Comparison of ENCODE assay signal across 30 cellular contexts in genomic region chr2:46924608-46925007, GRCh38.
"Had no signal": no experiment of that assay in that cellular context is flagged by ENCODE, and none has a peak within 500 bp of the region (broad histone marks: within the 10 kb centered on the region; RNA-seq: fewer than 3 reads in every experiment).

No MANE protein-coding gene starts in this region.

- H3K4me1 ChIP-seq: ascending aorta had no signal

- FAIRE-seq: TTC549 had no signal

- H3K27me3 ChIP-seq: ascending aorta, cardiac muscle cell, MG63, SJSA1 had no signal

- H3K9ac ChIP-seq: SK-N-SH had no signal

- DNase-seq: activated CD4-positive, alpha-beta T cell treated with anti-CD3 and anti-CD28 coated beads for 36 hours; activated CD4-positive, alpha-beta T cell treated with anti-CD3 and anti-CD28 coated beads, Interleukin-2, amount 10 ng/mL, durations not matched to agents 7 days and 5 days; activated CD4-positive, alpha-beta T cell treated with anti-CD3 and anti-CD28 coated beads, Interleukin-2, amount 50 U/mL, for 48 hours; activated CD8-positive, alpha-beta T cell treated with anti-CD3 and anti-CD28 coated beads, Interleukin-2, amount 10 ng/mL, durations not matched to agents 7 days and 5 days; activated gamma-delta T cell; activated naive CD4-positive, alpha-beta T cell treated with Interleukin-2 at 50 U/mL for 16 hours; activated naive CD8-positive, alpha-beta T cell treated with anti-CD3 and anti-CD28 coated beads, Interleukin-2, amount 10 ng/mL, durations not matched to agents 7 days and 5 days; activated T-cell treated with anti-CD3 and anti-CD28 coated beads, Interleukin-2, amount 50 U/mL, for 24 hours; amygdala; Kasumi-1; MG63; NCI-H1048; NCI-H1105 treated with DMSO at 0.1 percent for 48 hours; NCI-H1436; NCI-H1694; NCI-H1930; NCI-H2081 treated with DMSO at 0.1 percent for 48 hours; NCI-H226; NCI-H446 treated with DMSO at 0.1 percent for 48 hours; NCI-H524; NK-92 treated with Interleukin-12 subunit alpha and Interleukin-12 subunit beta, amount 100 ng/mL, for 24 hours; PC-3; SHP77 treated with DMSO at 0.1 percent for 48 hours; SK-N-SH had no signal

- H3K4me2 ChIP-seq: SK-N-SH had no signal

- H3K36me3 ChIP-seq: ascending aorta, cardiac muscle cell had no signal

- ATAC-seq: activated CD4-positive, alpha-beta T cell treated with anti-CD3 and anti-CD28 coated beads for 36 hours; activated CD4-positive, CD25-positive, alpha-beta regulatory T cell treated with anti-CD3 and anti-CD28 coated beads, Interleukin-2, amount 50 U/mL, for 24 hours; activated CD8-positive, alpha-beta T cell treated with anti-CD3 and anti-CD28 coated beads, Interleukin-2, amount 10 ng/mL, durations not matched to agents 7 days and 5 days; PC-3; WTC11 had no signal

- H3K27ac ChIP-seq: ascending aorta, cardiac muscle cell, SJSA1 had no signal

- H3K4me3 ChIP-seq: ascending aorta, cardiac muscle cell, MG63, SJSA1 had no signal
